Comparison of ENCODE assay signal across 1 cellular context in the genomic region with DNA sequence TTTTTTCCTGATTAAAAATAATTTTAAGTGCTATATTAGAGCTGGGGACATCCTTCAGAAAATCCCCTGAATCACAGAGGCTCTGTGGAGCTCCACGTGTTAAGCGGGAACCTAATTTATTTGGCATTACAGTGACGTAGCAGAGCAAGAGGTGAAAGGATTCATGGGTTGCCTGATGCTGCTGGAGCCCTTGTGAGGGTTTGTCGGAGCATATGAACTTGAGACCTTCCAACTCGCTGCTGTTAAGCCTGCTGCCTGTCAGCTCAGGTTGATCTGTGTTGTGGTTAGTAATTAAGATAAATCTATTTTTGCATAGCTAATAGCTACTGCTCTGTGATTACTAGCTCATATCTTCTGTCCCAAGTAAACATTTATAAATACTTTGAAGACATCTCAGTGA.
TF ChIP-seq lines count a peak whose summit lies in the region.

No MANE protein-coding gene starts in this region.

TF ChIP-seq in IMR-90, 13 proteins besides CTCF, POLR2A, EP300 and RAD21 (continued from another document):
- TF ChIP-seq, protein P1, sequence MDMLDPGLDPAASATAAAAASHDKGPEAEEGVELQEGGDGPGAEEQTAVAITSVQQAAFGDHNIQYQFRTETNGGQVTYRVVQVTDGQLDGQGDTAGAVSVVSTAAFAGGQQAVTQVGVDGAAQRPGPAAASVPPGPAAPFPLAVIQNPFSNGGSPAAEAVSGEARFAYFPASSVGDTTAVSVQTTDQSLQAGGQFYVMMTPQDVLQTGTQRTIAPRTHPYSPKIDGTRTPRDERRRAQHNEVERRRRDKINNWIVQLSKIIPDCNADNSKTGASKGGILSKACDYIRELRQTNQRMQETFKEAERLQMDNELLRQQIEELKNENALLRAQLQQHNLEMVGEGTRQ (IDR thresholded peaks at IDR 0.05; ENCODE audit: low read depth, low read length): no peak
- no peak for TF ChIP-seq MAFK (IDR thresholded peaks at IDR 0.05; ENCODE audit: low read depth, low read length)
- TF ChIP-seq, protein P2, sequence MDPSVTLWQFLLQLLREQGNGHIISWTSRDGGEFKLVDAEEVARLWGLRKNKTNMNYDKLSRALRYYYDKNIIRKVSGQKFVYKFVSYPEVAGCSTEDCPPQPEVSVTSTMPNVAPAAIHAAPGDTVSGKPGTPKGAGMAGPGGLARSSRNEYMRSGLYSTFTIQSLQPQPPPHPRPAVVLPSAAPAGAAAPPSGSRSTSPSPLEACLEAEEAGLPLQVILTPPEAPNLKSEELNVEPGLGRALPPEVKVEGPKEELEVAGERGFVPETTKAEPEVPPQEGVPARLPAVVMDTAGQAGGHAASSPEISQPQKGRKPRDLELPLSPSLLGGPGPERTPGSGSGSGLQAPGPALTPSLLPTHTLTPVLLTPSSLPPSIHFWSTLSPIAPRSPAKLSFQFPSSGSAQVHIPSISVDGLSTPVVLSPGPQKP (IDR thresholded peaks at IDR 0.05; ENCODE audit: borderline replicate concordance, low read depth, low read length): no peak
